21 cellular contexts compared by ENCODE assay signal in the genomic region with DNA sequence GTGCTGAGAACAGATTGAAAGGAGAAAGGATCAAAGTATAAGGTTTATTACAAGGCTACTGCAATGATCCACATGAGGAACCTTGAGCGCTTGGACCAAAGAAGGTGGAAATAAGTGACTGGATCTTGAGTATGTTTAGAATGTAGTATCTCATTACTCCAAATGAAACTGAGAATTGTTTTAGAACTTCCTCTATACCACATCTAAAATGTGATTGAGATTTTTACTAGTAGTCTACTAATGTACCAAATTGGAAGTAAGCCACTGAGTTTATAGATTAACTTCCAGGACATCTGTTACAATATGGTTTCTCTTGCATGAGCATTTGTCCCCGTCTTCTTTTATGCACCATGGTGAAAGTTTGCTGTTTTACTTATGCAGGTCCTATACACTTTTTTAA.
DNase-seq lines count a peak whose midpoint lies in the region; ATAC-seq and TF ChIP-seq lines count a peak whose summit lies in the region.
"Had no signal": no experiment of that assay in that cellular context is flagged by ENCODE, and none has a peak within 500 bp of the region (broad histone marks: within the 10 kb centered on the region; RNA-seq: fewer than 3 reads in every experiment).

No MANE protein-coding gene starts in this region.

- no peaks in the 10 kb centered on the region for H3K9me3 Mint-ChIP-seq in endothelial cell (ENCODE audit: unreplicated experiment)

- TF ChIP-seq CTCF in endothelial cell (IDR thresholded peaks at IDR 0.05; ENCODE audit: unreplicated experiment): no peak

- H3K27me3 Mint-ChIP-seq in endothelial cell (ENCODE audit: unreplicated experiment): peaks cover 2% of the 10 kb centered on the region

- no peak for DNase-seq in effector CD4-positive, alpha-beta T cell
- DNase-seq in G401 (ENCODE audit: low spot score) (no peak), endothelial cell (ENCODE audit: low spot score) (no peak), T1000 (lab: John Stamatoyannopoulos, UW) (no peak)
- DNase-seq: 8988T; ACHN; BE2C; C1 segment of cervical spinal cord; CD4-positive, alpha-beta memory T cell; CD4-positive, CD25-positive, alpha-beta regulatory T cell; CD8-positive, alpha-beta memory T cell; COR-L47; DMS 273 treated with DMSO at 0.1 percent for 48 hours; DMS79 treated with DMSO at 0.1 percent for 48 hours; GDM1 had no signal

- no peak overlapping the region for H3K4me3 Mint-ChIP-seq in endothelial cell (ENCODE audit: unreplicated experiment)
- H3K4me3 Mint-ChIP-seq: CD14-positive monocyte; CD4-positive, alpha-beta memory T cell; CD4-positive, CD25-positive, alpha-beta regulatory T cell; CD8-positive, alpha-beta memory T cell had no signal

- in situ Hi-C loops in G401 (cut with HindIII; ENCODE audit: low sequenced_read_pairs): no loop called here

- no peaks in the 10 kb centered on the region for H3K4me1 Mint-ChIP-seq in endothelial cell (ENCODE audit: unreplicated experiment)
- H3K4me1 Mint-ChIP-seq: CD14-positive monocyte; CD4-positive, alpha-beta memory T cell; CD4-positive, CD25-positive, alpha-beta regulatory T cell; CD8-positive, alpha-beta memory T cell had no signal

- ATAC-seq in GM18861 (IDR thresholded peaks at IDR 0.05; ENCODE audit: unreplicated experiment): peak; percentile 60
- ATAC-seq in GM19467 (IDR thresholded peaks at IDR 0.05; ENCODE audit: unreplicated experiment): peak; percentile 55
- peak; percentile 47 for ATAC-seq in GM21619 (IDR thresholded peaks at IDR 0.05; ENCODE audit: unreplicated experiment)
- peak; percentile 67 for ATAC-seq in HG03354 (IDR thresholded peaks at IDR 0.05; ENCODE audit: poor library complexity, severe bottlenecking, unreplicated experiment)
- ATAC-seq: GM12878 had no signal

- H3K27ac Mint-ChIP-seq in endothelial cell (ENCODE audit: unreplicated experiment): no peak overlapping the region
- H3K27ac Mint-ChIP-seq: CD14-positive monocyte; CD4-positive, alpha-beta memory T cell; CD4-positive, CD25-positive, alpha-beta regulatory T cell; CD8-positive, alpha-beta memory T cell had no signal

- no peaks in the 10 kb centered on the region for H3K36me3 Mint-ChIP-seq in endothelial cell (ENCODE audit: low read depth, unreplicated experiment)
- H3K36me3 Mint-ChIP-seq: CD14-positive monocyte; CD4-positive, alpha-beta memory T cell; CD4-positive, CD25-positive, alpha-beta regulatory T cell; CD8-positive, alpha-beta memory T cell had no signal
